25 cellular contexts compared by ENCODE assay signal in the genomic region with DNA sequence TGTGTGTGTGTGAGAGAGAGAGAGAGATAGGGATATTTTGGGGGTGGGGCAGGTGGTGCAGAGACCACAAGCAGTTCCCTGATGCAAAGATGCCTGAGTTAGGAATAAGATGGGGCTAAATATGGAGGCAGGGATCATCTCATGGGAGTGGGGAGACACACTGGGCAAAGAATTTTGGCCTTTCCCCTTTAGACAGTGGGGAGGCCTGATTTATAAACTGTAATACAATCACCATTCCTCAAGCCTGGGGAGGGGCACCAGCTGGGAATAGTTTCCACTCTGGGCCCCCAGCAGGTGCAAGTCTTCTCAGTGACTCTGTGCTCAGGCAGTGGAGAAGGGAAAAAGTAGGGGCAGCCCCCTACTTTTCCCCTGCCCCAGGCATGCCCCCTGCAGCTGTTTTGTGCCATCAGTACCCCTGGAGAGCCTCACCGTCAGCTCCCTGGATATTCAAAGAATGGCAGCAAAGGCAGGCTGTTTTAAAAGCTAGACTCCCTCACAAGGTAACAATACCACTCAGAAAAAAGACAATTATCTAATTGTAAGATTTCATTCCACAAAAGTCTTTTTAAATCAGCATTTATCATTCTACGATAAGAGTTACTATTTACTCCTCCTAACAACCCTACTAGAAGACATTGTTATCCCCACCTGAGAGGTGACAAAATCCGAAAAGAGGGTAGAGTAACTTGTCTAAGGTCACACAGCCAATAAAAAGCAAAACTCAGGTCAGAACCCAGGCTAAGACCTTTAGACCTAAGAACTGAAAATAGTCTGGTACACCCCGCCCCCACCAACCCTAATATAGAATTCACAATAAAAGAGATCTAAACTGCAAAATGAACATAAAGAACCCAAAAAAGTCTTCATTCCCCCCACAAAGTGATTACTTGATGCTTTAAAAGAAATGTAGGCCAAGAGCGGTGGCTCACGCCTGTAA. TPM values are rescaled to one million over a fixed set of nuclear protein-coding genes. Genes with fewer than 3 reads are reported as not detected.
DNase-seq lines count a peak whose midpoint lies in the region; ATAC-seq and TF ChIP-seq lines count a peak whose summit lies in the region.
"Had no signal": no experiment of that assay in that cellular context is flagged by ENCODE, and none has a peak within 500 bp of the region (broad histone marks: within the 10 kb centered on the region; RNA-seq: fewer than 3 reads in every experiment).

No MANE protein-coding gene starts in this region.

- no peaks in the 10 kb centered on the region for H3K9me3 Mint-ChIP-seq in type B pancreatic cell
- no peaks in the 10 kb centered on the region for H3K9me3 Mint-ChIP-seq in endothelial cell (ENCODE audit: unreplicated experiment)
- H3K9me3 Mint-ChIP-seq: natural killer cell had no signal

- no peak overlapping the region for H3K56ac ChIP-seq in mesendoderm (ENCODE audit: low read length)

- peak overlapping the region; percentile 92 for H3K4me2 ChIP-seq in OCI-LY3 (ENCODE audit: low read length)
- no peak overlapping the region for H3K4me2 ChIP-seq in mesendoderm (ENCODE audit: low read length)

- no peak overlapping the region for H4K8ac ChIP-seq in mesendoderm (ENCODE audit: low read depth, low read length)

- H4K5ac ChIP-seq in mesendoderm (ENCODE audit: low read length), result no peak overlapping the region

- H3K4me3 Mint-ChIP-seq in type B pancreatic cell (no peak overlapping the region), endothelial cell (ENCODE audit: unreplicated experiment) (no peak overlapping the region)
- H3K4me3 Mint-ChIP-seq: natural killer cell had no signal

- H3K36me3 ChIP-seq in OCI-LY3 (replicated peaks; ENCODE audit: low read depth, low read length) (peaks cover 5% of the 10 kb centered on the region), mesendoderm (ENCODE audit: control insufficient read depth, insufficient read depth, low read length) (no peaks in the 10 kb centered on the region), testis (ENCODE audit: low read depth, missing control alignments) (no peaks in the 10 kb centered on the region)
- H3K36me3 ChIP-seq: heart left ventricle, pancreas, stomach, tibial nerve had no signal

- H3K4me1 ChIP-seq in OCI-LY3 (ENCODE audit: low read length), result peaks cover 61% of the 10 kb centered on the region
- H3K4me1 ChIP-seq in mesendoderm (ENCODE audit: control insufficient read depth, low read depth, low read length), result peaks cover 5% of the 10 kb centered on the region
- H3K4me1 ChIP-seq in testis, result no peaks in the 10 kb centered on the region
- H3K4me1 ChIP-seq: pancreas had no signal

- H3K27me3 ChIP-seq in OCI-LY3 (ENCODE audit: low read depth, low read length) (no peaks in the 10 kb centered on the region), mesendoderm (ENCODE audit: insufficient read depth, low read length, poor library complexity) (no peaks in the 10 kb centered on the region), testis (no peaks in the 10 kb centered on the region)
- H3K27me3 ChIP-seq: body of pancreas, heart left ventricle, pancreas, stomach, tibial nerve had no signal

- no peak overlapping the region for H3K27ac Mint-ChIP-seq in type B pancreatic cell
- H3K27ac Mint-ChIP-seq in endothelial cell (ENCODE audit: unreplicated experiment), result no peak overlapping the region
- H3K27ac Mint-ChIP-seq: natural killer cell had no signal

- no peak overlapping the region for H2BK120ac ChIP-seq in mesendoderm (ENCODE audit: low read depth, low read length)

- H4K20me1 ChIP-seq in OCI-LY3 (ENCODE audit: insufficient read depth, low read length), result no peaks in the 10 kb centered on the region

- no peak overlapping the region for H2BK5ac ChIP-seq in mesendoderm (ENCODE audit: low read length)

- H3K27me3 Mint-ChIP-seq in type B pancreatic cell (no peaks in the 10 kb centered on the region), endothelial cell (ENCODE audit: unreplicated experiment) (peaks cover 4% of the 10 kb centered on the region)

- no CpG with 5 or more reads among the region's 6 CpGs for WGBS in mesendoderm (ENCODE audit: extremely low coverage, insufficient coverage, low lambda C conversion rate)
- 82 to 88% methylated on average over 6 of the region's 6 CpGs for WGBS in testis, 2 donors

- peaks cover 28% of the 10 kb centered on the region for H3K4me1 Mint-ChIP-seq in type B pancreatic cell (ENCODE audit: unreplicated experiment)
- peaks cover 2% of the 10 kb centered on the region for H3K4me1 Mint-ChIP-seq in endothelial cell (ENCODE audit: unreplicated experiment)

- H2AK5ac ChIP-seq in mesendoderm (ENCODE audit: low read length), result no peak overlapping the region

- no peak for ATAC-seq in sciatic nerve
- ATAC-seq: body of pancreas, heart left ventricle, natural killer cell, pancreas, right cardiac atrium had no signal

- H3K27ac ChIP-seq in OCI-LY3 (ENCODE audit: low read length), result peak overlapping the region; percentile 100
- peak overlapping the region; percentile 49 for H3K27ac ChIP-seq in mesendoderm (ENCODE audit: low read depth, low read length)
- no peak overlapping the region for H3K27ac ChIP-seq in testis
- H3K27ac ChIP-seq: body of pancreas, heart left ventricle, HL-60, pancreas, stomach, tibial nerve had no signal

- H3K9ac ChIP-seq in OCI-LY3 (ENCODE audit: low read length) (peak overlapping the region; percentile 79), mesendoderm (ENCODE audit: low read length) (no peak overlapping the region)

- H3K23ac ChIP-seq in mesendoderm (ENCODE audit: low read length), result no peak overlapping the region

- H3K79me1 ChIP-seq in mesendoderm (ENCODE audit: low read length), result no peaks in the 10 kb centered on the region

- DNase-seq in NCI-H146 (lab: John Stamatoyannopoulos, UW) (peak; percentile 15), NCI-H146 treated with DMSO at 0.1 percent for 48 hours (lab: John Stamatoyannopoulos, UW; ENCODE audit: unreplicated experiment) (no peak), mesendoderm (no peak), sciatic nerve (ENCODE audit: low spot score) (peak; percentile 7), type B pancreatic cell (ENCODE audit: extremely low spot score, unreplicated experiment) (no peak), endothelial cell (ENCODE audit: low spot score) (no peak), testis (no peak)
- DNase-seq: 8988T; activated CD4-positive, alpha-beta T cell treated with anti-CD3 and anti-CD28 coated beads, Interleukin-2, amount 50 U/mL, for 48 hours; activated gamma-delta T cell treated with Interleukin-2 at 50 U/mL for 16 hours; body of pancreas; DND-41; heart left ventricle; natural killer cell; NCI-H1092; NCI-H226; NCI-H82; pancreas; right cardiac atrium; stimulated activated CD4-positive, alpha-beta T cell treated with anti-CD3 and anti-CD28 coated beads, Interleukin-15, amount 100 ng/mL, for 24 hours; stomach had no signal

- no peak overlapping the region for H3K4ac ChIP-seq in mesendoderm (ENCODE audit: low read depth, low read length)

- H3K9me3 ChIP-seq in OCI-LY3 (ENCODE audit: insufficient read depth, low read length) (no peaks in the 10 kb centered on the region), testis (no peaks in the 10 kb centered on the region)
- H3K9me3 ChIP-seq: body of pancreas, heart left ventricle, pancreas, stomach, tibial nerve had no signal

- TF ChIP-seq POLR2A in testis (IDR thresholded peaks at IDR 0.05), result no peak

- H3K79me2 ChIP-seq in OCI-LY3 (ENCODE audit: low read length), result no peaks in the 10 kb centered on the region
- no peaks in the 10 kb centered on the region for H3K79me2 ChIP-seq in mesendoderm (ENCODE audit: control insufficient read depth, insufficient read depth, low read length)

- no peak overlapping the region for H2BK15ac ChIP-seq in mesendoderm (replicated peaks; ENCODE audit: low read depth)

- no peak overlapping the region for H3K18ac ChIP-seq in mesendoderm (ENCODE audit: low read length)

- no peak for TF ChIP-seq CTCF in OCI-LY3 (IDR thresholded peaks at IDR 0.05; ENCODE audit: low read depth, low read length)
- TF ChIP-seq CTCF in type B pancreatic cell (conservative IDR thresholded peaks at IDR 0.05), result no peak
- TF ChIP-seq CTCF in endothelial cell (IDR thresholded peaks at IDR 0.05; ENCODE audit: unreplicated experiment), result no peak
- TF ChIP-seq CTCF in testis (IDR thresholded peaks at IDR 0.05), result no peak

- H3K4me3 ChIP-seq in OCI-LY3 (ENCODE audit: low read length) (peak overlapping the region; percentile 68), mesendoderm (ENCODE audit: low read length) (no peak overlapping the region), testis (no peak overlapping the region)
- H3K4me3 ChIP-seq: body of pancreas, heart left ventricle, pancreas, stomach, tibial nerve had no signal

- no peaks in the 10 kb centered on the region for H3K36me3 Mint-ChIP-seq in type B pancreatic cell
- peaks cover 3% of the 10 kb centered on the region for H3K36me3 Mint-ChIP-seq in endothelial cell (ENCODE audit: low read depth, unreplicated experiment)
- H3K36me3 Mint-ChIP-seq: natural killer cell had no signal

- H2AFZ ChIP-seq in OCI-LY3 (ENCODE audit: low read depth, low read length), result peak overlapping the region; percentile 9; the same call in 1 of the 2 replicates

- intact Hi-C loops in sciatic nerve (cut with DNase I), result no loop called here
- intact Hi-C loops in testis (cut with DNase I; ENCODE audit: low total_unique reads), result no loop called here

RNA-seq across cellular contexts. Expression of gene COA7, which starts 18.9 kb away (rescaled TPM):
- polyA plus RNA-seq in mesendoderm (2013, experiment 1 of 2), result 21.1 TPM
- 22.1 TPM for polyA plus RNA-seq in mesendoderm (2013, experiment 2 of 2)
- total RNA-seq in sciatic nerve, result 11.3 TPM
- total RNA-seq in type B pancreatic cell (ENCODE audit: low replicate concordance), result 25.1 and 27.9 TPM in 2 replicates
- total RNA-seq in endothelial cell (ENCODE audit: unreplicated experiment), result 14.4 TPM
- total RNA-seq in testis, result 10 to 100 TPM; 10.0 to 11.5 TPM
- 8.7 TPM for polyA plus RNA-seq in testis (ENCODE audit: insufficient read depth, low read depth, low replicate concordance)

RNA-seq across cellular contexts. Expression of gene SHISAL2A, which starts 46.3 kb away (rescaled TPM):
- 0.90 TPM for polyA plus RNA-seq in mesendoderm (2013, experiment 1 of 2)
- 0.87 TPM for polyA plus RNA-seq in mesendoderm (2013, experiment 2 of 2)
- total RNA-seq in sciatic nerve, result 1.3 TPM
- not detected in 2 replicates for total RNA-seq in type B pancreatic cell (ENCODE audit: low replicate concordance)
- total RNA-seq in endothelial cell (ENCODE audit: unreplicated experiment), result not detected
- 1 to 10 TPM; 4.8 to 5.0 TPM for total RNA-seq in testis
- 2.2 TPM for polyA plus RNA-seq in testis (ENCODE audit: insufficient read depth, low read depth, low replicate concordance)
- total RNA-seq: body of pancreas, chondrocyte, right cardiac atrium had no signal
- polyA plus RNA-seq: right cardiac atrium had no signal

RNA-seq across cellular contexts. Expression of gene ZYG11B, which starts 47.0 kb away (rescaled TPM):
- 8.4 TPM for polyA plus RNA-seq in mesendoderm (2013, experiment 1 of 2)
- polyA plus RNA-seq in mesendoderm (2013, experiment 2 of 2), result 8.4 TPM
- total RNA-seq in sciatic nerve, result 36.4 TPM
- 23.1 and 32.3 TPM in 2 replicates for total RNA-seq in type B pancreatic cell (ENCODE audit: low replicate concordance)
- 39.0 TPM for total RNA-seq in endothelial cell (ENCODE audit: unreplicated experiment)
- total RNA-seq in testis, result 10 to 100 TPM; 73.1 to 76.6 TPM
- polyA plus RNA-seq in testis (ENCODE audit: insufficient read depth, low read depth, low replicate concordance), result 17.7 TPM

Comparison
In these comparisons a context has a peak if more than half of its experiments do, and no peak if none do; other contexts are left out.
1. DNase-seq: peak in NCI-H146 (single experiment) and sciatic nerve (single experiment); none in NCI-H146 treated with DMSO at 0.1 percent for 48 hours (single experiment), mesendoderm (single experiment), type B pancreatic cell (single experiment), endothelial cell (single experiment) and testis (single experiment).
2. H3K27ac ChIP-seq: peak in OCI-LY3 (single experiment) and mesendoderm (single experiment); none in testis (0 of 2).